In genomic region chr7:66995045-66995776, GRCh38 we compare ENCODE assay signal across 7 cellular contexts. TPM values are rescaled to one million over a fixed set of nuclear protein-coding genes. Genes with fewer than 3 reads are reported as not detected.
DNase-seq lines count a peak whose midpoint lies in the region; ATAC-seq, FAIRE-seq and TF ChIP-seq lines count a peak whose summit lies in the region.
"Not testable (repeated sequence)": the region's sequence is repeated elsewhere in the genome, so short reads cannot be mapped to it uniquely, and the experiment has no call there.

TSS of gene SBDS (minus strand) at chr7:66995586. CDS start at chr7:66995417, 169 bp downstream.

- not testable (repeated sequence) for H4K20me1 ChIP-seq in hepatocyte (ENCODE audit: insufficient read depth, poor library complexity, severe bottlenecking)

- H2AFZ ChIP-seq in hepatocyte: peak within 1 kb of the TSS; percentile 46

- peak; percentile 62 for ATAC-seq in HG03025 (IDR thresholded peaks at IDR 0.05; ENCODE audit: low FRiP score, unreplicated experiment)

- not testable (repeated sequence) for H3K9me2 ChIP-seq in hepatocyte (replicated peaks; ENCODE audit: insufficient read depth)

- H3K27ac ChIP-seq in hepatocyte: peak within 1 kb of the TSS; percentile 97

- DNase-seq in GM18507 (ENCODE audit: extremely low spot score, insufficient read length, low read depth) (peak; percentile 35), NCI-H2081 (lab: John Stamatoyannopoulos, UW) (peak; percentile 98 to 100), T1000 (lab: John Stamatoyannopoulos, UW) (peak; percentile 78), astrocyte of the hippocampus (ENCODE audit: low read depth, low spot score) (peak; percentile 98), hepatocyte (ENCODE audit: low spot score) (peak; percentile 97), renal cortical epithelial cell (ENCODE audit: low read depth) (peak; percentile 98)

- WGBS in hepatocyte (ENCODE audit: low lambda C conversion rate, missing lambda C conversion rate): under 1% methylated on average over 50 of the region's 59 CpGs

- H3K4me1 ChIP-seq in hepatocyte (ENCODE audit: insufficient read depth): not testable (repeated sequence)

- TF ChIP-seq CTCF in hepatocyte (IDR thresholded peaks at IDR 0.05; ENCODE audit: poor library complexity): not testable (repeated sequence)

- H3K4me2 ChIP-seq in hepatocyte: peak within 1 kb of the TSS; percentile 78

- H3K9me3 ChIP-seq in hepatocyte (ENCODE audit: low read depth): not testable (repeated sequence)

- H3K27me3 ChIP-seq in hepatocyte: not testable (repeated sequence)

- peaks cover 19% of the 10 kb centered on the region for H3K79me2 ChIP-seq in hepatocyte

- not testable (repeated sequence) for H3K36me3 ChIP-seq in hepatocyte (replicated peaks; ENCODE audit: insufficient read depth, low read depth)

- H3K4me3 ChIP-seq in hepatocyte: peak within 1 kb of the TSS; percentile 44

- peak; percentile 99 for FAIRE-seq in GM18507 (lab: Jason Lieb, UNC)

RNA-seq across cellular contexts. Expression of gene SBDS, which starts in this region (rescaled TPM):
- total RNA-seq in hepatocyte: 85.1 and 87.7 TPM in 2 replicates
- 116 and 118 TPM in 2 replicates for polyA plus RNA-seq in hepatocyte
- 117 and 130 TPM in 2 replicates for total RNA-seq in renal cortical epithelial cell

Comparison
In these comparisons a context has a peak if more than half of its experiments do, and no peak if none do; other contexts are left out.
1. Peak in every context shown above with its lines: DNase-seq, ATAC-seq, H3K4me3 ChIP-seq and H3K27ac ChIP-seq.
2. DNase-seq: peak in every context shown above with its lines; median percentile 99 in NCI-H2081; 98 in astrocyte of the hippocampus; 98 in renal cortical epithelial cell; 97 in hepatocyte; 78 in T1000; 35 in GM18507.